ENCODE assay signal across 9 cellular contexts in genomic region chr6:4055420-4056041, GRCh38. TPM values are rescaled to one million over a fixed set of nuclear protein-coding genes. Genes with fewer than 3 reads are reported as not detected.
DNase-seq lines count a peak whose midpoint lies in the region; ATAC-seq and TF ChIP-seq lines count a peak whose summit lies in the region.
"Had no signal": no experiment of that assay in that cellular context is flagged by ENCODE, and none has a peak within 500 bp of the region (broad histone marks: within the 10 kb centered on the region; RNA-seq: fewer than 3 reads in every experiment).

No MANE protein-coding gene starts in this region.

- peak; percentile 24 for DNase-seq in NCI-H1105 treated with DMSO at 0.1 percent for 48 hours (lab: John Stamatoyannopoulos, UW)
- DNase-seq in NCI-H1105 (lab: John Stamatoyannopoulos, UW), result no peak
- DNase-seq in NCI-H446 treated with DMSO at 0.1 percent for 48 hours (lab: John Stamatoyannopoulos, UW), result peak; percentile 25
- peak; percentile 91 for DNase-seq in choroid plexus epithelial cell (ENCODE audit: low read depth)
- peak in 1 of 3 donors; percentile 66 for DNase-seq in mucosa of descending colon

- H3K4me1 ChIP-seq in mucosa of descending colon (ENCODE audit: low read depth), result no peaks in the 10 kb centered on the region
- H3K4me1 ChIP-seq: BLaER1 had no signal

- H3K9me3 ChIP-seq in mucosa of descending colon, result no peaks in the 10 kb centered on the region
- H3K9me3 ChIP-seq: BLaER1 had no signal

- intact Hi-C loops in mucosa of descending colon (cut with DNase I, micrococcal nuclease), result no loop called here

- H3K4me3 ChIP-seq in choroid plexus epithelial cell (ENCODE audit: low read depth, low read length) (no peak overlapping the region), mucosa of descending colon (no peak overlapping the region)
- H3K4me3 ChIP-seq: BLaER1 had no signal

- no peaks in the 10 kb centered on the region for H3K36me3 ChIP-seq in mucosa of descending colon (ENCODE audit: low read depth)

- peak; percentile 67 for TF ChIP-seq CTCF in choroid plexus epithelial cell (conservative IDR thresholded peaks at IDR 0.05; ENCODE audit: low read depth, low read length)
- peak; percentile 18 for TF ChIP-seq CTCF in mucosa of descending colon (IDR thresholded peaks at IDR 0.05)

- ATAC-seq in mucosa of descending colon (peak; percentile 88), HG03135 (IDR thresholded peaks at IDR 0.05; ENCODE audit: unreplicated experiment) (no peak), GM19395 (IDR thresholded peaks at IDR 0.05; ENCODE audit: unreplicated experiment) (no peak), HG03025 (IDR thresholded peaks at IDR 0.05; ENCODE audit: low FRiP score, unreplicated experiment) (no peak)

RNA-seq across cellular contexts. Expression of gene FAM217A, which starts 23.4 kb away (rescaled TPM):
- total RNA-seq in mucosa of descending colon, result not detected
